ENCODE assay signal across 28 cellular contexts in genomic region chr20:55586626-55587025, GRCh38.
"Had no signal": no experiment of that assay in that cellular context is flagged by ENCODE, and none has a peak within 500 bp of the region (broad histone marks: within the 10 kb centered on the region; RNA-seq: fewer than 3 reads in every experiment).

No MANE protein-coding gene starts in this region.

- DNase-seq: activated CD4-positive, alpha-beta memory T cell treated with anti-CD3 and anti-CD28 coated beads, Interleukin-2, amount 10 ng/mL, durations not matched to agents 7 days and 5 days; activated CD4-positive, alpha-beta T cell treated with anti-CD3 and anti-CD28 coated beads for 1 hour; activated CD4-positive, alpha-beta T cell treated with anti-CD3 and anti-CD28 coated beads, Interleukin-2, amount 10 ng/mL, durations not matched to agents 7 days and 5 days; activated CD8-positive, alpha-beta memory T cell treated with anti-CD3 and anti-CD28 coated beads, Interleukin-2, amount 50 U/mL, for 48 hours; activated gamma-delta T cell treated with Interleukin-2 at 50 U/mL for 16 hours; activated naive CD4-positive, alpha-beta T cell treated with anti-CD3 and anti-CD28 coated beads, Interleukin-2, amount 50 U/mL, for 16 hours; activated T-cell treated with anti-CD3 and anti-CD28 coated beads, Interleukin-2, amount 50 U/mL, for 24 hours; amniotic stem cell; brain microvascular endothelial cell; dorsolateral prefrontal cortex; effector memory CD4-positive, alpha-beta T cell; erythroblast; gastrocnemius medialis; glutamatergic neuron; left cardiac atrium; naive B cell; posterior cingulate gyrus; right lobe of liver; stimulated activated CD4-positive, alpha-beta T cell treated with anti-CD3 and anti-CD28 coated beads, Interleukin-12 subunit alpha, Interleukin-12 subunit beta, amount 100 ng/mL, for 4 hours; stimulated activated CD4-positive, alpha-beta T cell treated with anti-CD3 and anti-CD28 coated beads, Interleukin-4, amount 100 ng/mL, for 4 hours; stimulated activated CD8-positive, alpha-beta memory T cell treated with anti-CD3 and anti-CD28 coated beads, Interleukin-4, amount 100 ng/mL, for 48 hours; stimulated activated naive CD8-positive, alpha-beta T cell treated with anti-CD3 and anti-CD28 coated beads, Interleukin-15, amount 100 ng/mL, for 72 hours; substantia nigra; T-helper 2 cell; upper lobe of left lung had no signal

- ATAC-seq: activated T-helper 17 cell treated with anti-CD3 and anti-CD28 coated beads, Interleukin-2, amount 50 U/mL, for 72 hours; gastrocnemius medialis; left cardiac atrium; right lobe of liver; stimulated activated memory B cell treated with anti-CD40 and anti-IgM and Interleukin-4, amounts not matched to agents 10 μg/mL and 1 μg/mL and 100 μg/mL, for 72 hours; stimulated activated naive CD8-positive, alpha-beta T cell treated with anti-CD3 and anti-CD28 coated beads, Interleukin-15, amount 100 ng/mL, for 72 hours; WTC11 had no signal
